In the genomic region with DNA sequence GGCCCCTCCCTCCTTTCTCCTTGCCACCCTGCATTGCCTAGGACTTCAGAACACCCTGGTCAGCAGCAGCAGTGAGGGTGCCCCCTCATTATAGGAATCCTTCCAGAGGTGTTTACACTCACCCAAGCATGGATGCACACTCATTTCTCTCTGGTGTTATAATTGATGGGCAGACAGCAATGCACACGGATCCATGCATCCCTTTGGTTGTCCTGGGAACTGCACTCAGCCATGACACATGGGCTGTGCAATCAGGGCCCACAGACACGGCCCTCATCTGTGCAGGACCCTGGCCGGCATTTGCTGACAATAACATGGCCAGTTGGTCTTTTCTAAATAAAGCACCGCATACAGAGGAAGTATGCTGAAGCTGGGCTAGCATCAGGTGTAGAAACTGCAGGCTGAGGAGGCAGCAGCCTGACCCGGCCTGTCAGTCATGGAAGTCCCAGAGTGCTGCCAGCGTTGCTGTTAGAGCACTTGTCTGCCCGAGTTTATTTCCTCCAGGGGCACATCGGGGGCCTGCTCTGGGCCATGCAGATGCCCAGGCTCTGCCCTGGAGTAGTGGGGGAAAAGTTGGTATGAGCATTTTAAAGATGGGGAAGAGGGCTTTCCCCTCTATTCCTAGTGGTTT, we compare ENCODE assay signal across 17 cellular contexts. TPM values are rescaled to one million over a fixed set of nuclear protein-coding genes. Genes with fewer than 3 reads are reported as not detected.
A peak's percentile ranks its signal among the peaks of the same experiment; 100 is the strongest.
DNase-seq lines count a peak whose midpoint lies in the region; ATAC-seq and TF ChIP-seq lines count a peak whose summit lies in the region.
"Had no signal": no experiment of that assay in that cellular context is flagged by ENCODE, and none has a peak within 500 bp of the region (broad histone marks: within the 10 kb centered on the region; RNA-seq: fewer than 3 reads in every experiment).

No MANE protein-coding gene starts in this region.

- peaks cover 11% of the 10 kb centered on the region for H3K4me1 Mint-ChIP-seq in activated CD4-positive, alpha-beta memory T cell treated with anti-CD3 and anti-CD28 coated beads, Interleukin-2, amount 10 ng/mL, durations not matched to agents 7 days and 5 days
- H3K4me1 Mint-ChIP-seq in activated CD4-positive, alpha-beta memory T cell treated with anti-CD3 and anti-CD28 coated beads for 36 hours (ENCODE audit: low read depth) = peaks cover 13% of the 10 kb centered on the region
- H3K4me1 Mint-ChIP-seq in dendritic cell treated with granulocyte-macrophage colony-stimulating factor and Interleukin-4, amounts not matched to agents 40 ng/mL and 50 ng/mL, for 4 days (ENCODE audit: low read depth) = peaks cover 44% of the 10 kb centered on the region

- H3K36me3 Mint-ChIP-seq in activated CD4-positive, alpha-beta memory T cell treated with anti-CD3 and anti-CD28 coated beads, Interleukin-2, amount 10 ng/mL, durations not matched to agents 7 days and 5 days (ENCODE audit: low read depth) = peaks cover 20% of the 10 kb centered on the region
- peaks cover 25% of the 10 kb centered on the region for H3K36me3 Mint-ChIP-seq in activated CD4-positive, alpha-beta memory T cell treated with anti-CD3 and anti-CD28 coated beads for 36 hours
- peaks cover 44% of the 10 kb centered on the region for H3K36me3 Mint-ChIP-seq in dendritic cell treated with granulocyte-macrophage colony-stimulating factor and Interleukin-4, amounts not matched to agents 40 ng/mL and 50 ng/mL, for 4 days (ENCODE audit: low read depth)

- no peaks in the 10 kb centered on the region for H3K27me3 ChIP-seq in neutrophil

- peaks cover 15% of the 10 kb centered on the region for H3K36me3 ChIP-seq in neutrophil

- H3K4me3 ChIP-seq in neutrophil (ENCODE audit: low read depth in 1 of 2, low read length in 1 of 2) = no peak overlapping the region
- H3K4me3 ChIP-seq: thoracic aorta had no signal

- H3K9me3 ChIP-seq in neutrophil = no peaks in the 10 kb centered on the region
- H3K9me3 ChIP-seq: thoracic aorta had no signal

- no peaks in the 10 kb centered on the region for H3K27me3 Mint-ChIP-seq in activated CD4-positive, alpha-beta memory T cell treated with anti-CD3 and anti-CD28 coated beads, Interleukin-2, amount 10 ng/mL, durations not matched to agents 7 days and 5 days
- no peaks in the 10 kb centered on the region for H3K27me3 Mint-ChIP-seq in activated CD4-positive, alpha-beta memory T cell treated with anti-CD3 and anti-CD28 coated beads for 36 hours
- H3K27me3 Mint-ChIP-seq in dendritic cell treated with granulocyte-macrophage colony-stimulating factor and Interleukin-4, amounts not matched to agents 40 ng/mL and 50 ng/mL, for 4 days = no peaks in the 10 kb centered on the region
- H3K27me3 Mint-ChIP-seq: T-cell had no signal

- CTCF ChIA-PET in activated CD4-positive, alpha-beta memory T cell treated with anti-CD3 and anti-CD28 coated beads, Interleukin-2, amount 10 ng/mL, durations not matched to agents 7 days and 5 days (lab: Charles Lee) = interaction anchor here (1.1 kb wide), 1 partner anchor 9 kb away, joined by 3 read pairs; the partner anchor contains the start of gene IMP4
- CTCF ChIA-PET in activated CD4-positive, alpha-beta memory T cell treated with anti-CD3 and anti-CD28 coated beads for 36 hours (lab: Charles Lee) = no interaction called here

- POLR2A ChIA-PET in activated CD4-positive, alpha-beta memory T cell treated with anti-CD3 and anti-CD28 coated beads, Interleukin-2, amount 10 ng/mL, durations not matched to agents 7 days and 5 days (lab: Charles Lee) = interaction anchor here (0.6 to 5.7 kb wide), 4 partner anchors 9 to 111 kb away, joined by 3 to 52 read pairs (median 3); partner anchors contain the start of gene IMP4
- POLR2A ChIA-PET in activated CD4-positive, alpha-beta memory T cell treated with anti-CD3 and anti-CD28 coated beads for 36 hours (lab: Charles Lee) = no interaction called here

- DNase-seq in activated CD4-positive, alpha-beta memory T cell treated with anti-CD3 and anti-CD28 coated beads, Interleukin-2, amount 10 ng/mL, durations not matched to agents 7 days and 5 days = peak; percentile 12
- DNase-seq in activated CD4-positive, alpha-beta memory T cell treated with anti-CD3 and anti-CD28 coated beads for 36 hours = no peak
- DNase-seq in NCI-H526 (lab: John Stamatoyannopoulos, UW) (peak; percentile 91 to 92), KG1 (lab: John Stamatoyannopoulos, UW) (no peak), NOMO-1 treated with DMSO at 0.1 percent for 48 hours (lab: John Stamatoyannopoulos, UW; ENCODE audit: unreplicated experiment) (no peak)
- DNase-seq: activated naive CD4-positive, alpha-beta T cell; effector CD4-positive, alpha-beta T cell; EL; NCI-H1694 treated with DMSO at 0.1 percent for 48 hours; NCI-H748 treated with DMSO at 0.1 percent for 48 hours; stimulated activated CD4-positive, alpha-beta T cell treated with anti-CD3 and anti-CD28 coated beads, Interleukin-2, amount 100 ng/mL, for 24 hours; T-cell had no signal

- intact Hi-C loops in activated CD4-positive, alpha-beta memory T cell treated with anti-CD3 and anti-CD28 coated beads for 36 hours (cut with micrococcal nuclease) = no loop called here
- intact Hi-C loops in dendritic cell treated with granulocyte-macrophage colony-stimulating factor and Interleukin-4, amounts not matched to agents 40 ng/mL and 50 ng/mL, for 4 days (cut with micrococcal nuclease) = no loop called here

- no peak overlapping the region for H3K4me3 Mint-ChIP-seq in activated CD4-positive, alpha-beta memory T cell treated with anti-CD3 and anti-CD28 coated beads, Interleukin-2, amount 10 ng/mL, durations not matched to agents 7 days and 5 days
- no peak overlapping the region for H3K4me3 Mint-ChIP-seq in activated CD4-positive, alpha-beta memory T cell treated with anti-CD3 and anti-CD28 coated beads for 36 hours
- H3K4me3 Mint-ChIP-seq in dendritic cell treated with granulocyte-macrophage colony-stimulating factor and Interleukin-4, amounts not matched to agents 40 ng/mL and 50 ng/mL, for 4 days = no peak overlapping the region
- H3K4me3 Mint-ChIP-seq: T-cell had no signal

- H3K4me1 ChIP-seq in neutrophil (ENCODE audit: control insufficient read depth in 1 of 2, insufficient read depth in 1 of 2, low read depth in 1 of 2, low read length in 1 of 2) = peaks cover 45 to 48% of the 10 kb centered on the region in 2 experiments

- no peak for TF ChIP-seq CTCF in neutrophil (IDR thresholded peaks at IDR 0.05)

- ATAC-seq in HG03280 (IDR thresholded peaks at IDR 0.05; ENCODE audit: unreplicated experiment) = no peak
- ATAC-seq: sciatic nerve, T-cell had no signal

- peak overlapping the region; percentile 96 for H3K27ac ChIP-seq in neutrophil
- H3K27ac ChIP-seq: thoracic aorta had no signal

- no peaks in the 10 kb centered on the region for H3K9me3 Mint-ChIP-seq in activated CD4-positive, alpha-beta memory T cell treated with anti-CD3 and anti-CD28 coated beads, Interleukin-2, amount 10 ng/mL, durations not matched to agents 7 days and 5 days
- no peaks in the 10 kb centered on the region for H3K9me3 Mint-ChIP-seq in activated CD4-positive, alpha-beta memory T cell treated with anti-CD3 and anti-CD28 coated beads for 36 hours
- H3K9me3 Mint-ChIP-seq in dendritic cell treated with granulocyte-macrophage colony-stimulating factor and Interleukin-4, amounts not matched to agents 40 ng/mL and 50 ng/mL, for 4 days = no peaks in the 10 kb centered on the region
- H3K9me3 Mint-ChIP-seq: T-cell had no signal

- H3K27ac Mint-ChIP-seq in activated CD4-positive, alpha-beta memory T cell treated with anti-CD3 and anti-CD28 coated beads, Interleukin-2, amount 10 ng/mL, durations not matched to agents 7 days and 5 days = no peak overlapping the region
- no peak overlapping the region for H3K27ac Mint-ChIP-seq in activated CD4-positive, alpha-beta memory T cell treated with anti-CD3 and anti-CD28 coated beads for 36 hours
- H3K27ac Mint-ChIP-seq in dendritic cell treated with granulocyte-macrophage colony-stimulating factor and Interleukin-4, amounts not matched to agents 40 ng/mL and 50 ng/mL, for 4 days = peak overlapping the region; percentile 69
- H3K27ac Mint-ChIP-seq: T-cell had no signal

RNA-seq across cellular contexts. Expression of gene PTPN18, which starts 4.2 kb away (rescaled TPM):
- total RNA-seq in activated CD4-positive, alpha-beta memory T cell treated with anti-CD3 and anti-CD28 coated beads, Interleukin-2, amount 10 ng/mL, durations not matched to agents 7 days and 5 days = 10 to 100 TPM; 98.0 to 98.6 TPM
- 10 to 100 TPM; 42.1 to 44.9 TPM for total RNA-seq in activated CD4-positive, alpha-beta memory T cell treated with anti-CD3 and anti-CD28 coated beads for 36 hours

RNA-seq across cellular contexts. Expression of gene IMP4, which starts 8.9 kb away (rescaled TPM):
- total RNA-seq in activated CD4-positive, alpha-beta memory T cell treated with anti-CD3 and anti-CD28 coated beads, Interleukin-2, amount 10 ng/mL, durations not matched to agents 7 days and 5 days = 10 to 100 TPM; 57.7 to 58.9 TPM
- total RNA-seq in activated CD4-positive, alpha-beta memory T cell treated with anti-CD3 and anti-CD28 coated beads for 36 hours = 100 to 1,000 TPM; 125 to 128 TPM

Comparison
In these comparisons a context has a peak if more than half of its experiments do, and no peak if none do; other contexts are left out.
1. DNase-seq: peak in activated CD4-positive, alpha-beta memory T cell treated with anti-CD3 and anti-CD28 coated beads, Interleukin-2, amount 10 ng/mL, durations not matched to agents 7 days and 5 days (single experiment) and NCI-H526 (2 of 2); none in activated CD4-positive, alpha-beta memory T cell treated with anti-CD3 and anti-CD28 coated beads for 36 hours (single experiment), KG1 (single experiment) and NOMO-1 treated with DMSO at 0.1 percent for 48 hours (single experiment).